ENCODE assay signal across 22 cellular contexts in the genomic region with DNA sequence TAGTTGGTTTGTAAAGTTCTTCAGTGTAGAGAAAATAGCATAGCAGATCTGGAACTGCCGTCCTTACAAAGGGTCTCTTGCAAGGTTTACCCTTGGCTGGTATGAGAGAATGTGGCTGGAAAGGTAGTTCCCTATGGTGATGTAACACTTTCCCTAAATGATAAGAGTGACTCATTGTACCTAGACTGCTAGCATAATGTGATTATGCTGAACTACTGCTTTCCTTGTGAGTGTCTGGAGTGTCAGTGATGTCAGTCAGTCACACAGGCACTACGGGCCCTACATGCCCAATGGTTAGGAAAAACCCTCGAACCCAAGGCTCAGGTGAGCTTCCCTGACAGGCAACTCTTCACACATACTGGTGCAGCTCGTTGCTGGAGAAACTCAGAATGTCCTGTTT. TPM values are rescaled to one million over a fixed set of nuclear protein-coding genes. Genes with fewer than 3 reads are reported as not detected.
DNase-seq lines count a peak whose midpoint lies in the region; ATAC-seq and TF ChIP-seq lines count a peak whose summit lies in the region.
"Had no signal": no experiment of that assay in that cellular context is flagged by ENCODE, and none has a peak within 500 bp of the region (broad histone marks: within the 10 kb centered on the region; RNA-seq: fewer than 3 reads in every experiment).

No MANE protein-coding gene starts in this region.

- H4K12ac ChIP-seq in trophoblast cell (ENCODE audit: low read depth, low read length) = no peak overlapping the region

- TF ChIP-seq CTCF in HEK293 (tag by site-specific recombination; IDR thresholded peaks at IDR 0.05) = no peak

- POLR2A ChIA-PET in HEK293 (lab: Yijun Ruan, JAX) = no interaction called here

- H3K4ac ChIP-seq in trophoblast cell (ENCODE audit: low read depth, low read length) = no peak overlapping the region

- H3K9me3 Mint-ChIP-seq in activated CD4-positive, alpha-beta T cell treated with anti-CD3 and anti-CD28 coated beads, Interleukin-2, amount 10 ng/mL, durations not matched to agents 24 days and 14 days = peaks cover 21% of the 10 kb centered on the region
- H3K9me3 Mint-ChIP-seq in activated naive CD8-positive, alpha-beta T cell (ENCODE audit: low read depth) = no peaks in the 10 kb centered on the region

- H3K4me2 ChIP-seq in trophoblast cell (ENCODE audit: low read length) = no peak overlapping the region
- H3K4me2 ChIP-seq: A549, BLaER1 had no signal

- H3K14ac ChIP-seq in trophoblast cell (ENCODE audit: low read length) = no peak overlapping the region

- H2BK12ac ChIP-seq in trophoblast cell (ENCODE audit: low read length) = no peak overlapping the region

- H2AFZ ChIP-seq in trophoblast cell (ENCODE audit: insufficient read depth, low read length, poor library complexity) = no peak overlapping the region

- CTCF ChIA-PET in HEK293 (lab: Yijun Ruan, JAX) = interaction anchor here (0.6 to 6.3 kb wide), 6 partner anchors 13 to 179 kb away, joined by 3 to 48 read pairs (median 3); no protein-coding TSS in a partner anchor

- no peak for ATAC-seq in T-helper 17 cell
- no peak for ATAC-seq in HG03108 (IDR thresholded peaks at IDR 0.05; ENCODE audit: unreplicated experiment)
- ATAC-seq: A549 had no signal

- H3K79me1 ChIP-seq in trophoblast cell (ENCODE audit: low read length) = no peaks in the 10 kb centered on the region

- no peak overlapping the region for H3K27ac Mint-ChIP-seq in activated CD4-positive, alpha-beta T cell treated with anti-CD3 and anti-CD28 coated beads, Interleukin-2, amount 10 ng/mL, durations not matched to agents 24 days and 14 days
- H3K27ac Mint-ChIP-seq in activated naive CD8-positive, alpha-beta T cell = peak overlapping the region; percentile 7
- H3K27ac Mint-ChIP-seq in T-helper 17 cell = no peak overlapping the region
- H3K27ac Mint-ChIP-seq: T-helper 1 cell treated with Interleukin-12 subunit alpha and Interleukin-12 subunit beta and Interleukin-4 antibody, amounts not matched to agents 30 μg/mL and 1 μg/mL, for 36 hours had no signal

- no peak overlapping the region for H3K23ac ChIP-seq in trophoblast cell (ENCODE audit: low read length)

- H3K79me2 ChIP-seq in trophoblast cell (ENCODE audit: control insufficient read depth, insufficient read depth, low read length, poor library complexity) = no peaks in the 10 kb centered on the region

- H4K8ac ChIP-seq in trophoblast cell (ENCODE audit: low read depth, low read length) = no peak overlapping the region

- H4K91ac ChIP-seq in trophoblast cell (ENCODE audit: low read depth, low read length) = no peak overlapping the region

- H3K4me1 Mint-ChIP-seq in activated CD4-positive, alpha-beta T cell treated with anti-CD3 and anti-CD28 coated beads, Interleukin-2, amount 10 ng/mL, durations not matched to agents 24 days and 14 days = peaks cover 55% of the 10 kb centered on the region
- H3K4me1 Mint-ChIP-seq in activated naive CD8-positive, alpha-beta T cell (ENCODE audit: low read depth) = peaks cover 40% of the 10 kb centered on the region
- no peaks in the 10 kb centered on the region for H3K4me1 Mint-ChIP-seq in T-helper 17 cell

- H3K4me1 ChIP-seq in HEK293 (ENCODE audit: control insufficient read depth, insufficient read depth, low read length) (no peaks in the 10 kb centered on the region), trophoblast cell (ENCODE audit: control insufficient read depth in 1 of 2, insufficient read depth in 2 of 2, low read length in 2 of 2) (no peaks in the 10 kb centered on the region)
- H3K4me1 ChIP-seq: A549, BLaER1, esophagus muscularis mucosa had no signal

- H2BK120ac ChIP-seq in trophoblast cell (ENCODE audit: insufficient read depth, low read length, poor library complexity) = no peak overlapping the region

- peaks cover 10% of the 10 kb centered on the region for H3K27me3 Mint-ChIP-seq in activated CD4-positive, alpha-beta T cell treated with anti-CD3 and anti-CD28 coated beads, Interleukin-2, amount 10 ng/mL, durations not matched to agents 24 days and 14 days
- no peaks in the 10 kb centered on the region for H3K27me3 Mint-ChIP-seq in activated naive CD8-positive, alpha-beta T cell
- peaks cover 63% of the 10 kb centered on the region for H3K27me3 Mint-ChIP-seq in T-helper 17 cell

- H3K27ac ChIP-seq in HEK293 (ENCODE audit: extremely low read depth, low read depth, low read length) (no peak overlapping the region), trophoblast cell (ENCODE audit: low read depth, low read length) (no peak overlapping the region)
- H3K27ac ChIP-seq: A549, BLaER1, esophagus muscularis mucosa, VCaP had no signal

- intact Hi-C loops in activated CD4-positive, alpha-beta T cell treated with anti-CD3 and anti-CD28 coated beads, Interleukin-2, amount 10 ng/mL, durations not matched to agents 24 days and 14 days (cut with micrococcal nuclease) = loop anchor here (5.0 kb wide), 1 partner anchor 97 kb away; no protein-coding TSS in a partner anchor

- no peaks in the 10 kb centered on the region for H3K27me3 ChIP-seq in trophoblast cell (ENCODE audit: insufficient read depth, low read length)
- H3K27me3 ChIP-seq: BLaER1 had no signal

- H2BK5ac ChIP-seq in trophoblast cell (ENCODE audit: low read depth, low read length, poor library complexity) = no peak overlapping the region

- H3K9ac ChIP-seq in trophoblast cell (ENCODE audit: low read length) = peak overlapping the region; percentile 70
- H3K9ac ChIP-seq: BLaER1 had no signal

- H3K36me3 Mint-ChIP-seq in activated CD4-positive, alpha-beta T cell treated with anti-CD3 and anti-CD28 coated beads, Interleukin-2, amount 10 ng/mL, durations not matched to agents 24 days and 14 days (ENCODE audit: low read depth) = peaks cover 3% of the 10 kb centered on the region
- H3K36me3 Mint-ChIP-seq in activated naive CD8-positive, alpha-beta T cell = peaks cover 7% of the 10 kb centered on the region
- H3K36me3 Mint-ChIP-seq in T-helper 17 cell (ENCODE audit: low read depth) = peaks cover 2% of the 10 kb centered on the region

- DNase-seq in activated CD4-positive, alpha-beta T cell treated with anti-CD3 and anti-CD28 coated beads, Interleukin-2, amount 10 ng/mL, durations not matched to agents 24 days and 14 days = peak; percentile 56
- DNase-seq in activated CD4-positive, alpha-beta T cell treated with anti-CD3 and anti-CD28 coated beads, Interleukin-2, amount 50 U/mL, for 48 hours = no peak
- DNase-seq in trophoblast cell (peak; percentile 11 to 35), T-helper 17 cell (no peak), erythroblast (lab: John Stamatoyannopoulos, UW) (no peak)
- DNase-seq: caudate nucleus; HCEC 1CT; midbrain; NCI-H1105; NCI-H69; SHP77; stimulated activated CD4-positive, alpha-beta T cell treated with anti-CD3 and anti-CD28 coated beads, Interleukin-4, amount 100 ng/mL, for 24 hours had no signal

- H3K9me3 ChIP-seq in HEK293 (ENCODE audit: control insufficient read depth, insufficient read depth, low read depth, low read length) = no peaks in the 10 kb centered on the region
- H3K9me3 ChIP-seq in trophoblast cell (ENCODE audit: insufficient read depth, low read depth, low read length) = peaks cover 4% of the 10 kb centered on the region
- H3K9me3 ChIP-seq in T-helper 17 cell (ENCODE audit: control insufficient read depth, low read length, poor library complexity, severe bottlenecking) = no peaks in the 10 kb centered on the region
- H3K9me3 ChIP-seq: A549, esophagus muscularis mucosa had no signal

- no CpG with 5 or more reads among the region's 4 CpGs for WGBS in trophoblast cell (ENCODE audit: extremely low coverage, insufficient coverage, insufficient read length)

- no peak overlapping the region for H3K4me3 Mint-ChIP-seq in activated CD4-positive, alpha-beta T cell treated with anti-CD3 and anti-CD28 coated beads, Interleukin-2, amount 10 ng/mL, durations not matched to agents 24 days and 14 days
- H3K4me3 Mint-ChIP-seq in activated naive CD8-positive, alpha-beta T cell = no peak overlapping the region
- H3K4me3 Mint-ChIP-seq in T-helper 17 cell = no peak overlapping the region
- H3K4me3 Mint-ChIP-seq: T-helper 1 cell treated with Interleukin-12 subunit alpha and Interleukin-12 subunit beta and Interleukin-4 antibody, amounts not matched to agents 30 μg/mL and 1 μg/mL, for 36 hours had no signal

- TF ChIP-seq POLR2A in erythroblast (IDR thresholded peaks at IDR 0.05; ENCODE audit: low read length) = no peak

- H3K36me3 ChIP-seq in HEK293 (ENCODE audit: control insufficient read depth in 2 of 2, insufficient read depth in 1 of 2, low read length in 2 of 2) (no peaks in the 10 kb centered on the region), trophoblast cell (ENCODE audit: control insufficient read depth in 1 of 2, insufficient read depth in 2 of 2, low read length in 2 of 2) (no peaks in the 10 kb centered on the region)
- H3K36me3 ChIP-seq: BLaER1, esophagus muscularis mucosa had no signal

- no peak overlapping the region for H3K18ac ChIP-seq in trophoblast cell (ENCODE audit: low read length)

- no peak overlapping the region for H3K4me3 ChIP-seq in HEK293 (ENCODE audit: low read depth, low read length)
- H3K4me3 ChIP-seq in trophoblast cell (ENCODE audit: low read depth, low read length) = no peak overlapping the region
- H3K4me3 ChIP-seq: A549, BLaER1, esophagus muscularis mucosa had no signal

- H2AK5ac ChIP-seq in trophoblast cell (ENCODE audit: low read length) = no peak overlapping the region

TF ChIP-seq in HEK293, 187 proteins besides CTCF, POLR2A, EP300 and RAD21:
- no peak for TF ChIP-seq ZNF324 (tag by site-specific recombination; IDR thresholded peaks at IDR 0.05)
- TF ChIP-seq ZNF830 (tag by site-specific recombination; IDR thresholded peaks at IDR 0.05; ENCODE audit: low read depth) = no peak
- TF ChIP-seq ZNF302 (tag by site-specific recombination; IDR thresholded peaks at IDR 0.05; ENCODE audit: low read depth) = no peak
- no peak for TF ChIP-seq ZNF529 (tag by site-specific recombination; IDR thresholded peaks at IDR 0.05; ENCODE audit: insufficient replicate concordance)
- 0 out of 2 replicates have a peak, but pooled peaks have one; percentile 13 for TF ChIP-seq ZNF335 (tag by site-specific recombination; conservative IDR thresholded peaks at IDR 0.05)
- 0 out of 2 replicates have a peak, but pooled peaks have one; percentile 32 for TF ChIP-seq ZBTB21 (tag by site-specific recombination; IDR thresholded peaks at IDR 0.05)
- no peak for TF ChIP-seq GLIS2 (tag by site-specific recombination; IDR thresholded peaks at IDR 0.05)
- no peak for TF ChIP-seq ZNF777 (tag by site-specific recombination; IDR thresholded peaks at IDR 0.05; ENCODE audit: borderline replicate concordance)
- TF ChIP-seq ZNF629 (tag by site-specific recombination; IDR thresholded peaks at IDR 0.05) = 0 out of 2 replicates have a peak, but pooled peaks have one; percentile 25

RNA-seq across cellular contexts. Expression of a gene that starts 28.5 kb away (rescaled TPM):
- total RNA-seq in activated CD4-positive, alpha-beta T cell treated with anti-CD3 and anti-CD28 coated beads, Interleukin-2, amount 10 ng/mL, durations not matched to agents 24 days and 14 days = 1.2 TPM in 2 replicates
- polyA plus RNA-seq in trophoblast cell (2013) = not detected in 2 replicates
- 1 to 10 TPM in 1 of 2 donors, under 1 TPM in 1; 0.73 to 1.6 TPM for total RNA-seq in T-helper 17 cell
- total RNA-seq: pulmonary artery endothelial cell had no signal
- polyA plus RNA-seq: A549, neural cell had no signal

Comparison
In these comparisons a context has a peak if more than half of its experiments do, and no peak if none do; other contexts are left out.
1. DNase-seq: peak in activated CD4-positive, alpha-beta T cell treated with anti-CD3 and anti-CD28 coated beads, Interleukin-2, amount 10 ng/mL, durations not matched to agents 24 days and 14 days (single experiment) and trophoblast cell (2 of 2); none in activated CD4-positive, alpha-beta T cell treated with anti-CD3 and anti-CD28 coated beads, Interleukin-2, amount 50 U/mL, for 48 hours (0 of 2), T-helper 17 cell (0 of 3) and erythroblast (0 of 2).